In genomic region chr4:73868206-73869129, GRCh38 we compare ENCODE assay signal across 10 cellular contexts. TPM values are rescaled to one million over a fixed set of nuclear protein-coding genes. Genes with fewer than 3 reads are reported as not detected.
DNase-seq lines count a peak whose midpoint lies in the region; ATAC-seq and TF ChIP-seq lines count a peak whose summit lies in the region.
"Had no signal": no experiment of that assay in that cellular context is flagged by ENCODE, and none has a peak within 500 bp of the region (broad histone marks: within the 10 kb centered on the region; RNA-seq: fewer than 3 reads in every experiment).

No MANE protein-coding gene starts in this region.

- H3K4me3 ChIP-seq in fibroblast of lung (replicated peaks in 1 of 4; ENCODE audit: control extremely low read depth in 1 of 4, insufficient read depth in 1 of 4, low read depth in 3 of 4, low read length in 4 of 4) (peak overlapping the region; percentile 52 to 74 (median 63)), muscle layer of colon (ENCODE audit: low read depth in 1 of 2, low read length in 2 of 2) (peak overlapping the region; percentile 63 to 73)

- no peaks in the 10 kb centered on the region for H3K9me3 ChIP-seq in fibroblast of lung (ENCODE audit: control insufficient read depth, insufficient read depth, low read depth, low read length)
- H3K9me3 ChIP-seq in muscle layer of colon (ENCODE audit: low read length), result no peaks in the 10 kb centered on the region

- no peak for TF ChIP-seq CTCF in fibroblast of lung (conservative IDR thresholded peaks at IDR 0.05 in 1 of 2, IDR thresholded peaks at IDR 0.05 in 1 of 2; ENCODE audit: low read depth in 1 of 2, low read length in 2 of 2)

- ATAC-seq in Right ventricle myocardium inferior, result peak; percentile 48
- no peak for ATAC-seq in GM21723 (IDR thresholded peaks at IDR 0.05; ENCODE audit: unreplicated experiment)
- no peak for ATAC-seq in GM21390 (IDR thresholded peaks at IDR 0.05; ENCODE audit: unreplicated experiment)
- no peak for ATAC-seq in HG02678 (IDR thresholded peaks at IDR 0.05; ENCODE audit: unreplicated experiment)

- H3K27me3 ChIP-seq in fibroblast of lung (ENCODE audit: control insufficient read depth, insufficient read depth, low read length) (no peaks in the 10 kb centered on the region), muscle layer of colon (ENCODE audit: control insufficient read depth in 1 of 2, insufficient read depth in 2 of 2, low read length in 2 of 2) (peaks cover 0 to 15% of the 10 kb centered on the region in 2 donors)

- H3K36me3 ChIP-seq in fibroblast of lung (ENCODE audit: control insufficient read depth, insufficient read depth, low read length), result no peaks in the 10 kb centered on the region
- H3K36me3 ChIP-seq in muscle layer of colon (ENCODE audit: insufficient read depth, low read length), result no peaks in the 10 kb centered on the region

- H2AFZ ChIP-seq in fibroblast of lung (ENCODE audit: low read length), result peak overlapping the region; percentile 73

- H3K27ac ChIP-seq in fibroblast of lung (ENCODE audit: insufficient read depth, low read length) (no peak overlapping the region), muscle layer of colon (ENCODE audit: low read depth, low read length) (peak overlapping the region; percentile 16)

- DNase-seq in Right ventricle myocardium inferior (ENCODE audit: missing footprints) (peak; percentile 57), cardiac septum (ENCODE audit: low spot score) (no peak), fibroblast of lung (ENCODE audit: low read depth in 2 of 2) (peak in 1 of 2 donors; percentile 29), DMS 273 treated with DMSO at 0.1 percent for 48 hours (lab: John Stamatoyannopoulos, UW) (no peak)

- H3K4me1 ChIP-seq in fibroblast of lung (ENCODE audit: control insufficient read depth, extremely low read depth, insufficient read depth, low read length) (no peaks in the 10 kb centered on the region), muscle layer of colon (ENCODE audit: insufficient read depth, low read length) (no peaks in the 10 kb centered on the region)

- peak overlapping the region; percentile 65 for H3K9ac ChIP-seq in fibroblast of lung (ENCODE audit: insufficient read depth, low read length)
- no peak overlapping the region for H3K9ac ChIP-seq in muscle layer of colon (ENCODE audit: low read length)

- intact Hi-C loops in Right ventricle myocardium inferior (cut with DNase I), result loop anchor here (10.0 kb wide), 1 partner anchor 134 kb away; no protein-coding TSS in a partner anchor
- intact Hi-C loops in cardiac septum (cut with DNase I), result no loop called here

- no peaks in the 10 kb centered on the region for H4K20me1 ChIP-seq in fibroblast of lung (ENCODE audit: control insufficient read depth, extremely low read depth, insufficient read depth, low read length)

- peak overlapping the region; percentile 91 for H3K4me2 ChIP-seq in fibroblast of lung (ENCODE audit: extremely low read depth, insufficient read depth, low read length)

- no peaks in the 10 kb centered on the region for H3K79me2 ChIP-seq in fibroblast of lung (ENCODE audit: control insufficient read depth, insufficient read depth, low read length)

RNA-seq across cellular contexts. Expression of gene CXCL1, which starts 0.7 kb away (rescaled TPM):
- total RNA-seq in Right ventricle myocardium inferior (1.3 TPM), cardiac septum (0.86 TPM), fibroblast of lung (1.5 and 2.3 TPM in 2 replicates)
- 1.2 and 1.4 TPM in 2 replicates for polyA plus RNA-seq in fibroblast of lung
- polyA plus RNA-seq in fibroblast of lung (2012), result 0.75 and 1.5 TPM in 2 replicates
- 0.39 TPM in 1 of 2 replicates, not detected in the other for polyA minus RNA-seq in fibroblast of lung (ENCODE audit: low replicate concordance)

RNA-seq across cellular contexts. Expression of gene PF4V1, which starts 15.4 kb away (rescaled TPM):
- total RNA-seq in Right ventricle myocardium inferior (not detected), cardiac septum (not detected), fibroblast of lung (not detected in 2 replicates)
- not detected in 2 replicates for polyA plus RNA-seq in fibroblast of lung
- 0.31 TPM in 1 of 2 replicates, not detected in the other for polyA plus RNA-seq in fibroblast of lung (2012)
- polyA minus RNA-seq in fibroblast of lung (ENCODE audit: low replicate concordance), result not detected in 2 replicates
- total RNA-seq: M059J, myocyte had no signal

RNA-seq across cellular contexts. Expression of gene CXCL6, which starts 32.0 kb away (rescaled TPM):
- total RNA-seq in Right ventricle myocardium inferior (0.27 TPM), cardiac septum (0.22 TPM), fibroblast of lung (0.17 and 0.77 TPM in 2 replicates)
- 0.23 and 0.66 TPM in 2 replicates for polyA plus RNA-seq in fibroblast of lung
- 0.43 and 0.62 TPM in 2 replicates for polyA plus RNA-seq in fibroblast of lung (2012)
- not detected in 2 replicates for polyA minus RNA-seq in fibroblast of lung (ENCODE audit: low replicate concordance)
- total RNA-seq: myocyte had no signal
